ENCODE assay signal across 9 cellular contexts in genomic region chr5:139296862-139297326, GRCh38. TPM values are rescaled to one million over a fixed set of nuclear protein-coding genes. Genes with fewer than 3 reads are reported as not detected.
DNase-seq lines count a peak whose midpoint lies in the region; ATAC-seq and TF ChIP-seq lines count a peak whose summit lies in the region.
"Had no signal": no experiment of that assay in that cellular context is flagged by ENCODE, and none has a peak within 500 bp of the region (broad histone marks: within the 10 kb centered on the region; RNA-seq: fewer than 3 reads in every experiment).

No MANE protein-coding gene starts in this region.

- no peaks in the 10 kb centered on the region for H3K27me3 Mint-ChIP-seq in activated T-cell treated with anti-CD3 and anti-CD28 coated beads, Interleukin-2, amount 50 U/mL, for 4 hours (ENCODE audit: low read depth)
- no peaks in the 10 kb centered on the region for H3K27me3 Mint-ChIP-seq in activated CD4-positive, alpha-beta memory T cell treated with anti-CD3 and anti-CD28 coated beads, Interleukin-2, amount 10 ng/mL, durations not matched to agents 7 days and 5 days
- no peaks in the 10 kb centered on the region for H3K27me3 Mint-ChIP-seq in stimulated activated naive CD8-positive, alpha-beta T cell treated with anti-CD3 and anti-CD28 coated beads, Interleukin-15, amount 100 ng/mL, for 72 hours

- POLR2A ChIA-PET in activated CD4-positive, alpha-beta memory T cell treated with anti-CD3 and anti-CD28 coated beads, Interleukin-2, amount 10 ng/mL, durations not matched to agents 7 days and 5 days (lab: Charles Lee): interaction anchor here (1.0 to 9.1 kb wide), 7 partner anchors 12 to 95 kb away, joined by 3 to 175 read pairs (median 5); partner anchors contain the start of genes MZB1 and PAIP2

- DNase-seq in activated T-cell treated with anti-CD3 and anti-CD28 coated beads, Interleukin-2, amount 50 U/mL, for 4 hours: no peak
- DNase-seq in activated T-cell treated with anti-CD3 and anti-CD28 coated beads, Interleukin-2, amount 50 U/mL, for 48 hours: no peak
- DNase-seq in activated CD4-positive, alpha-beta memory T cell treated with anti-CD3 and anti-CD28 coated beads, Interleukin-2, amount 10 ng/mL, durations not matched to agents 7 days and 5 days: no peak
- peak; percentile 58 for DNase-seq in islet precursor cell
- no peak for DNase-seq in stimulated activated naive CD8-positive, alpha-beta T cell treated with anti-CD3 and anti-CD28 coated beads, Interleukin-15, amount 100 ng/mL, for 72 hours
- no peak for DNase-seq in SKM-1 treated with dmso at 0.1 percent for 144 hours (lab: John Stamatoyannopoulos, UW; ENCODE audit: unreplicated experiment)
- DNase-seq in left lobe of liver (ENCODE audit: low spot score): no peak
- no peak for DNase-seq in omental fat pad (ENCODE audit: low spot score)
- DNase-seq: uterus had no signal

- H3K27ac Mint-ChIP-seq in activated CD4-positive, alpha-beta memory T cell treated with anti-CD3 and anti-CD28 coated beads, Interleukin-2, amount 10 ng/mL, durations not matched to agents 7 days and 5 days: peak overlapping the region; percentile 38
- H3K27ac Mint-ChIP-seq in stimulated activated naive CD8-positive, alpha-beta T cell treated with anti-CD3 and anti-CD28 coated beads, Interleukin-15, amount 100 ng/mL, for 72 hours: peak overlapping the region in 1 of 2 donors; percentile 21

- TF ChIP-seq CTCF in omental fat pad (IDR thresholded peaks at IDR 0.05): no peak

- peak overlapping the region; percentile 98 for H3K4me3 Mint-ChIP-seq in activated T-cell treated with anti-CD3 and anti-CD28 coated beads, Interleukin-2, amount 50 U/mL, for 4 hours
- peak overlapping the region; percentile 44 for H3K4me3 Mint-ChIP-seq in activated CD4-positive, alpha-beta memory T cell treated with anti-CD3 and anti-CD28 coated beads, Interleukin-2, amount 10 ng/mL, durations not matched to agents 7 days and 5 days
- H3K4me3 Mint-ChIP-seq in stimulated activated naive CD8-positive, alpha-beta T cell treated with anti-CD3 and anti-CD28 coated beads, Interleukin-15, amount 100 ng/mL, for 72 hours: peak overlapping the region; percentile 66

- CTCF ChIA-PET in activated CD4-positive, alpha-beta memory T cell treated with anti-CD3 and anti-CD28 coated beads, Interleukin-2, amount 10 ng/mL, durations not matched to agents 7 days and 5 days (lab: Charles Lee): interaction anchor here (1.6 to 1.9 kb wide), 3 partner anchors 10 to 46 kb away, joined by 4 to 9 read pairs (median 8); no protein-coding TSS in a partner anchor

- peaks cover 27% of the 10 kb centered on the region for H3K36me3 Mint-ChIP-seq in activated T-cell treated with anti-CD3 and anti-CD28 coated beads, Interleukin-2, amount 50 U/mL, for 4 hours (ENCODE audit: insufficient read depth)
- peaks cover 37% of the 10 kb centered on the region for H3K36me3 Mint-ChIP-seq in activated CD4-positive, alpha-beta memory T cell treated with anti-CD3 and anti-CD28 coated beads, Interleukin-2, amount 10 ng/mL, durations not matched to agents 7 days and 5 days (ENCODE audit: low read depth)

- peaks cover 71% of the 10 kb centered on the region for H3K4me1 Mint-ChIP-seq in activated T-cell treated with anti-CD3 and anti-CD28 coated beads, Interleukin-2, amount 50 U/mL, for 4 hours (ENCODE audit: low read depth)
- H3K4me1 Mint-ChIP-seq in activated CD4-positive, alpha-beta memory T cell treated with anti-CD3 and anti-CD28 coated beads, Interleukin-2, amount 10 ng/mL, durations not matched to agents 7 days and 5 days: peaks cover 64% of the 10 kb centered on the region
- peaks cover 73% of the 10 kb centered on the region for H3K4me1 Mint-ChIP-seq in stimulated activated naive CD8-positive, alpha-beta T cell treated with anti-CD3 and anti-CD28 coated beads, Interleukin-15, amount 100 ng/mL, for 72 hours

- no peaks in the 10 kb centered on the region for H3K9me3 Mint-ChIP-seq in activated T-cell treated with anti-CD3 and anti-CD28 coated beads, Interleukin-2, amount 50 U/mL, for 4 hours
- H3K9me3 Mint-ChIP-seq in activated CD4-positive, alpha-beta memory T cell treated with anti-CD3 and anti-CD28 coated beads, Interleukin-2, amount 10 ng/mL, durations not matched to agents 7 days and 5 days: no peaks in the 10 kb centered on the region
- H3K9me3 Mint-ChIP-seq in stimulated activated naive CD8-positive, alpha-beta T cell treated with anti-CD3 and anti-CD28 coated beads, Interleukin-15, amount 100 ng/mL, for 72 hours: no peaks in the 10 kb centered on the region

- no peak for ATAC-seq in activated T-cell treated with anti-CD3 and anti-CD28 coated beads, Interleukin-2, amount 50 U/mL, for 4 hours
- no peak for ATAC-seq in stimulated activated naive CD8-positive, alpha-beta T cell treated with anti-CD3 and anti-CD28 coated beads, Interleukin-15, amount 100 ng/mL, for 72 hours
- ATAC-seq in left lobe of liver (no peak), omental fat pad (ENCODE audit: low FRiP score) (no peak)

RNA-seq across cellular contexts. Expression of gene MATR3, which starts 3.4 kb away (rescaled TPM):
- total RNA-seq in activated T-cell treated with anti-CD3 and anti-CD28 coated beads, Interleukin-2, amount 50 U/mL, for 4 hours: 100 to 1,000 TPM; 201 to 208 (median 202) TPM
- total RNA-seq in activated CD4-positive, alpha-beta memory T cell treated with anti-CD3 and anti-CD28 coated beads, Interleukin-2, amount 10 ng/mL, durations not matched to agents 7 days and 5 days: 100 to 1,000 TPM; 168 to 193 TPM
- total RNA-seq in left lobe of liver (39.2 TPM), omental fat pad (100 to 1,000 TPM; 155 to 222 (median 211) TPM)

RNA-seq across cellular contexts. Expression of gene PAIP2, which starts 44.8 kb away (rescaled TPM):
- total RNA-seq in activated T-cell treated with anti-CD3 and anti-CD28 coated beads, Interleukin-2, amount 50 U/mL, for 4 hours: 10 to 100 TPM; 47.0 to 59.9 (median 50.5) TPM
- total RNA-seq in activated CD4-positive, alpha-beta memory T cell treated with anti-CD3 and anti-CD28 coated beads, Interleukin-2, amount 10 ng/mL, durations not matched to agents 7 days and 5 days: 100 to 1,000 TPM; 127 to 130 TPM
- total RNA-seq in left lobe of liver (31.6 TPM), omental fat pad (100 to 1,000 TPM in 2 of 4 donors, 10 to 100 TPM in 2; 73.1 to 113 (median 103) TPM)

Comparison
In these comparisons a context has a peak if more than half of its experiments do, and no peak if none do; other contexts are left out.
1. H3K4me3 Mint-ChIP-seq: peak in every context shown above with its lines; median percentile 98 in activated T-cell treated with anti-CD3 and anti-CD28 coated beads, Interleukin-2, amount 50 U/mL, for 4 hours; 66 in stimulated activated naive CD8-positive, alpha-beta T cell treated with anti-CD3 and anti-CD28 coated beads, Interleukin-15, amount 100 ng/mL, for 72 hours; 44 in activated CD4-positive, alpha-beta memory T cell treated with anti-CD3 and anti-CD28 coated beads, Interleukin-2, amount 10 ng/mL, durations not matched to agents 7 days and 5 days.